In the genomic region with DNA sequence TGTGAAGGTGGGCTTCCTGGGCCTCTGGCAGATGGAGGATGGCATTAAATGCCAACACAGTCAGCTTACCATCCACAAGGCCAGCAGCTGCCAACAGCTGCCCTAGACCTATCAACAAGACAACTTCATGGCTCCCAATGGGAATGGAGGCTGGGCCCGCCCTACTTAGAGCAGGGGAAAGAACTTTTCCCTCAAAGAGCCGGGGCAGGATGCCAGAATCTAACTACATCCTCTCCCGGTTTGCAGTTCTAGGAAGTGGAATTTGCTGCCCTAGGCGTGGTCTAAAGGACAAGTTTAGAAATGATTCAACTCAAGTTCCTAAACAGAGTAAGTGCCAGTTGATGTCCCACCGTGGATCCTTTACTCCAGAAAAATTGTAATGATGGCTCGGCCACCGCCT, we compare ENCODE assay signal across 18 cellular contexts. TPM values are rescaled to one million over a fixed set of nuclear protein-coding genes. Genes with fewer than 3 reads are reported as not detected.
DNase-seq lines count a peak whose midpoint lies in the region; ATAC-seq and FAIRE-seq lines count a peak whose summit lies in the region.
"Had no signal": no experiment of that assay in that cellular context is flagged by ENCODE, and none has a peak within 500 bp of the region (broad histone marks: within the 10 kb centered on the region; RNA-seq: fewer than 3 reads in every experiment).

No MANE protein-coding gene starts in this region.

- H3K36me3 Mint-ChIP-seq in dendritic cell treated with granulocyte-macrophage colony-stimulating factor and Interleukin-4, amounts not matched to agents 40 ng/mL and 50 ng/mL, for 4 days (ENCODE audit: low read depth) = peaks cover 61% of the 10 kb centered on the region

- no peak overlapping the region for H3K4me3 ChIP-seq in small intestine (ENCODE audit: low read depth in 1 of 2, low read length in 2 of 2)
- H3K4me3 ChIP-seq: BLaER1, GM12878, upper lobe of left lung had no signal

- peak; percentile 77 to 78 for ATAC-seq in left cardiac atrium
- no peak for ATAC-seq in GM19328 (IDR thresholded peaks at IDR 0.05; ENCODE audit: unreplicated experiment)
- ATAC-seq: activated CD8-positive, alpha-beta memory T cell treated with anti-CD3 and anti-CD28 coated beads, Interleukin-2, amount 10 ng/mL, durations not matched to agents 7 days and 5 days; GM12878; WTC11 had no signal

- peak overlapping the region; percentile 61 for H3K27ac Mint-ChIP-seq in dendritic cell treated with granulocyte-macrophage colony-stimulating factor and Interleukin-4, amounts not matched to agents 40 ng/mL and 50 ng/mL, for 4 days
- H3K27ac Mint-ChIP-seq: activated CD8-positive, alpha-beta memory T cell treated with anti-CD3 and anti-CD28 coated beads, Interleukin-2, amount 10 ng/mL, durations not matched to agents 7 days and 5 days; activated naive CD4-positive, alpha-beta T cell treated with anti-CD3 and anti-CD28 coated beads, Interleukin-2, amount 50 U/mL, for 24 hours; WTC11 had no signal

- 57 to 64% (median 63%) methylated on average over 7 of the region's 7 CpGs for WGBS in small intestine, 3 donors

- H3K4me1 Mint-ChIP-seq in dendritic cell treated with granulocyte-macrophage colony-stimulating factor and Interleukin-4, amounts not matched to agents 40 ng/mL and 50 ng/mL, for 4 days (ENCODE audit: low read depth) = peaks cover 35% of the 10 kb centered on the region
- H3K4me1 Mint-ChIP-seq: activated CD8-positive, alpha-beta memory T cell treated with anti-CD3 and anti-CD28 coated beads, Interleukin-2, amount 10 ng/mL, durations not matched to agents 7 days and 5 days; activated naive CD4-positive, alpha-beta T cell treated with anti-CD3 and anti-CD28 coated beads, Interleukin-2, amount 50 U/mL, for 24 hours; WTC11 had no signal

- peaks cover 0 to 11% of the 10 kb centered on the region in 2 donors for H3K36me3 ChIP-seq in small intestine (ENCODE audit: control insufficient read depth in 2 of 2, insufficient read depth in 2 of 2, low read length in 2 of 2)

- intact Hi-C loops in dendritic cell treated with granulocyte-macrophage colony-stimulating factor and Interleukin-4, amounts not matched to agents 40 ng/mL and 50 ng/mL, for 4 days (cut with micrococcal nuclease) = no loop called here
- intact Hi-C loops in left cardiac atrium (cut with DNase I) = no loop called here

- no peaks in the 10 kb centered on the region for H3K9me3 Mint-ChIP-seq in dendritic cell treated with granulocyte-macrophage colony-stimulating factor and Interleukin-4, amounts not matched to agents 40 ng/mL and 50 ng/mL, for 4 days
- H3K9me3 Mint-ChIP-seq: activated naive CD4-positive, alpha-beta T cell treated with anti-CD3 and anti-CD28 coated beads, Interleukin-2, amount 50 U/mL, for 24 hours; WTC11 had no signal

- DNase-seq in LHCN-M2 (ENCODE audit: low read depth) (peak; percentile 79), left cardiac atrium (peak; percentile 90), small intestine (peak; percentile 35), NCI-H1694 treated with DMSO at 0.1 percent for 48 hours (lab: John Stamatoyannopoulos, UW) (no peak)
- DNase-seq in activated T-cell treated with anti-CD3 and anti-CD28 coated beads, Interleukin-2, amount 50 U/mL, for 48 hours = no peak
- DNase-seq in activated CD4-positive, CD25-positive, alpha-beta regulatory T cell (lab: John Stamatoyannopoulos, UW) = no peak
- DNase-seq: activated CD8-positive, alpha-beta memory T cell treated with anti-CD3 and anti-CD28 coated beads, Interleukin-2, amount 10 ng/mL, durations not matched to agents 7 days and 5 days; central memory CD4-positive, alpha-beta T cell; SW 1271; upper lobe of left lung had no signal

- no peaks in the 10 kb centered on the region for H3K9me3 ChIP-seq in small intestine (ENCODE audit: control insufficient read depth, low read depth)
- H3K9me3 ChIP-seq: BLaER1, upper lobe of left lung had no signal

- no peak for FAIRE-seq in small intestine (lab: Jason Lieb, UNC)
- FAIRE-seq: GM12878 had no signal

- no peak overlapping the region for H3K27ac ChIP-seq in small intestine (ENCODE audit: low read depth in 1 of 2, low read length in 1 of 2)
- H3K27ac ChIP-seq: BLaER1 had no signal

- no peaks in the 10 kb centered on the region for H3K27me3 Mint-ChIP-seq in dendritic cell treated with granulocyte-macrophage colony-stimulating factor and Interleukin-4, amounts not matched to agents 40 ng/mL and 50 ng/mL, for 4 days
- H3K27me3 Mint-ChIP-seq: activated CD8-positive, alpha-beta memory T cell treated with anti-CD3 and anti-CD28 coated beads, Interleukin-2, amount 10 ng/mL, durations not matched to agents 7 days and 5 days; activated naive CD4-positive, alpha-beta T cell treated with anti-CD3 and anti-CD28 coated beads, Interleukin-2, amount 50 U/mL, for 24 hours had no signal

- no peak overlapping the region for H3K4me3 Mint-ChIP-seq in dendritic cell treated with granulocyte-macrophage colony-stimulating factor and Interleukin-4, amounts not matched to agents 40 ng/mL and 50 ng/mL, for 4 days
- H3K4me3 Mint-ChIP-seq: activated CD8-positive, alpha-beta memory T cell treated with anti-CD3 and anti-CD28 coated beads, Interleukin-2, amount 10 ng/mL, durations not matched to agents 7 days and 5 days; activated naive CD4-positive, alpha-beta T cell treated with anti-CD3 and anti-CD28 coated beads, Interleukin-2, amount 50 U/mL, for 24 hours; WTC11 had no signal

- H3K27me3 ChIP-seq in small intestine (ENCODE audit: control insufficient read depth in 2 of 2, insufficient read depth in 2 of 2, low read length in 2 of 2) = no peaks in the 10 kb centered on the region
- H3K27me3 ChIP-seq: BLaER1, upper lobe of left lung had no signal

- no peaks in the 10 kb centered on the region for H3K4me1 ChIP-seq in small intestine (ENCODE audit: control insufficient read depth in 2 of 2, insufficient read depth in 1 of 2, low read depth in 1 of 2, low read length in 1 of 2)

RNA-seq across cellular contexts. Expression of gene ICMT, which starts 13.1 kb away (rescaled TPM):
- total RNA-seq in LHCN-M2 (2014; rRNA removed) (135 and 145 TPM in 2 replicates), left cardiac atrium (10 to 100 TPM; 56.9 to 61.1 TPM)
- polyA plus RNA-seq in LHCN-M2 (2012) = 49.4 TPM
- polyA plus RNA-seq in small intestine = 10 to 100 TPM; 16.5 to 37.0 (median 25.7) TPM

RNA-seq across cellular contexts. Expression of gene RNF207, which starts 16.7 kb away (rescaled TPM):
- total RNA-seq in LHCN-M2 (2014; rRNA removed) (1.0 and 1.3 TPM in 2 replicates), left cardiac atrium (10 to 100 TPM; 35.8 to 38.3 TPM)
- polyA plus RNA-seq in LHCN-M2 (2012) = 0.33 TPM
- 10 to 100 TPM in 1 of 3 donors, 1 to 10 TPM in 2; 5.1 to 29.5 (median 5.7) TPM for polyA plus RNA-seq in small intestine

RNA-seq across cellular contexts. Expression of gene HES3, which starts 21.3 kb away (rescaled TPM):
- total RNA-seq in LHCN-M2 (2014; rRNA removed) (not detected in 2 replicates), left cardiac atrium (not detected)
- not detected for polyA plus RNA-seq in LHCN-M2 (2012)
- polyA plus RNA-seq in small intestine = not detected
- total RNA-seq: activated CD8-positive, alpha-beta memory T cell treated with anti-CD3 and anti-CD28 coated beads, Interleukin-2, amount 10 ng/mL, durations not matched to agents 7 days and 5 days; epithelial cell of proximal tubule; GM12878; HT-29; upper lobe of left lung had no signal
- polyA plus RNA-seq: GM12878 had no signal

RNA-seq across cellular contexts. Expression of gene RPL22, which starts 23.2 kb away (rescaled TPM):
- total RNA-seq in LHCN-M2 (2014; rRNA removed) = 111 and 136 TPM in 2 replicates
- polyA plus RNA-seq in LHCN-M2 (2012) = 596 TPM
- 100 to 1,000 TPM; 264 to 275 TPM for total RNA-seq in left cardiac atrium
- polyA plus RNA-seq in small intestine = 100 to 1,000 TPM; 207 to 434 (median 284) TPM

RNA-seq across cellular contexts. Expression of gene GPR153, which starts 38.3 kb away (rescaled TPM):
- total RNA-seq in LHCN-M2 (2014; rRNA removed) (38.2 and 43.0 TPM in 2 replicates), left cardiac atrium (10 to 100 TPM in 1 of 2 donors, 1 to 10 TPM in 1; 9.7 to 10.5 TPM)
- polyA plus RNA-seq in LHCN-M2 (2012) = 11.8 TPM
- 10 to 100 TPM in 2 of 3 donors, 1 to 10 TPM in 1; 6.5 to 34.9 (median 22.2) TPM for polyA plus RNA-seq in small intestine

Comparison
In these comparisons a context has a peak if more than half of its experiments do, and no peak if none do; other contexts are left out.
1. DNase-seq: peak in LHCN-M2 (single experiment), left cardiac atrium (single experiment) and small intestine (single experiment); none in NCI-H1694 treated with DMSO at 0.1 percent for 48 hours (single experiment), activated T-cell treated with anti-CD3 and anti-CD28 coated beads, Interleukin-2, amount 50 U/mL, for 48 hours (0 of 2) and activated CD4-positive, CD25-positive, alpha-beta regulatory T cell (0 of 4).
2. RNA of gene RNF207, which starts 16.7 kb away (total RNA-seq): 35.8 to 38.3 TPM in left cardiac atrium; 1.0 to 1.3 TPM in LHCN-M2; every median in the first group is over 10 times any median in the second.